In genomic region chr3:59773970-59774369, GRCh38 we compare ENCODE assay signal across 21 cellular contexts.
A peak's percentile ranks its signal among the peaks of the same experiment; 100 is the strongest.
DNase-seq lines count a peak whose midpoint lies in the region; TF ChIP-seq lines count a peak whose summit lies in the region.
"Had no signal": no experiment of that assay in that cellular context is flagged by ENCODE, and none has a peak within 500 bp of the region (broad histone marks: within the 10 kb centered on the region; RNA-seq: fewer than 3 reads in every experiment).

No MANE protein-coding gene starts in this region.

- no peaks in the 10 kb centered on the region for H4K20me1 ChIP-seq in Loucy (ENCODE audit: insufficient read depth, low read length, poor library complexity, severe bottlenecking)

- 91% methylated on average over 4 of the region's 4 CpGs for WGBS in mesenchymal stem cell
- no CpG with 5 or more reads among the region's 4 CpGs for WGBS in neuronal stem cell (ENCODE audit: extremely low coverage in 2 of 2, insufficient read length in 2 of 2, insufficient replicate concordance in 1 of 2), 2 donors

- H3K14ac ChIP-seq in mesenchymal stem cell (ENCODE audit: low read length in 2 of 2) (no peak overlapping the region), neuronal stem cell (ENCODE audit: low read length) (no peak overlapping the region)

- H2BK12ac ChIP-seq in mesenchymal stem cell (ENCODE audit: low read length in 2 of 2) (no peak overlapping the region), neuronal stem cell (ENCODE audit: low read length) (no peak overlapping the region)

- no peak overlapping the region for H4K8ac ChIP-seq in mesenchymal stem cell (ENCODE audit: low read length)
- no peak overlapping the region for H4K8ac ChIP-seq in neuronal stem cell (ENCODE audit: low read depth, low read length)

- H2AFZ ChIP-seq in Loucy (ENCODE audit: low read length) = no peak overlapping the region
- H2AFZ ChIP-seq in mesenchymal stem cell (ENCODE audit: low read depth, low read length) = no peak overlapping the region
- no peak overlapping the region for H2AFZ ChIP-seq in neuronal stem cell (ENCODE audit: low read length)
- H2AFZ ChIP-seq: hepatocyte, neural progenitor cell had no signal

- H3K27ac ChIP-seq in mesenchymal stem cell (ENCODE audit: low read length, poor library complexity, severe bottlenecking) (no peak overlapping the region), neuronal stem cell (replicated peaks; ENCODE audit: low read length) (no peak overlapping the region)
- H3K27ac ChIP-seq: C4-2B, esophagus squamous epithelium, hepatocyte, neural progenitor cell, right lobe of liver had no signal

- H3F3A ChIP-seq in Loucy (ENCODE audit: low read depth) = peaks cover 17% of the 10 kb centered on the region

- H3K79me1 ChIP-seq in mesenchymal stem cell (replicated peaks; ENCODE audit: low read length, poor library complexity, severe bottlenecking) (no peaks in the 10 kb centered on the region), neuronal stem cell (ENCODE audit: low read depth, low read length) (no peaks in the 10 kb centered on the region)

- H3K79me2 ChIP-seq in Loucy (ENCODE audit: insufficient read depth, low read length) = no peaks in the 10 kb centered on the region
- H3K79me2 ChIP-seq: hepatocyte had no signal

- H3K27me3 ChIP-seq in Loucy (ENCODE audit: insufficient read depth, low read length, poor library complexity, severe bottlenecking) = no peaks in the 10 kb centered on the region
- H3K27me3 ChIP-seq in mesenchymal stem cell (ENCODE audit: control insufficient read depth in 1 of 2, insufficient read depth in 1 of 2, low read length in 2 of 2) = no peaks in the 10 kb centered on the region
- H3K27me3 ChIP-seq in neuronal stem cell (ENCODE audit: control insufficient read depth in 3 of 3, insufficient read depth in 3 of 3, low read depth in 1 of 3, low read length in 3 of 3) = no peaks in the 10 kb centered on the region
- H3K27me3 ChIP-seq: esophagus squamous epithelium, hepatocyte, neural progenitor cell, right lobe of liver had no signal

- H3K4me1 ChIP-seq in Loucy (ENCODE audit: insufficient read depth, low read length, poor library complexity, severe bottlenecking) (peaks cover 89% of the 10 kb centered on the region), mesenchymal stem cell (ENCODE audit: control insufficient read depth, insufficient read depth, low read depth, low read length) (peaks cover 15% of the 10 kb centered on the region), neuronal stem cell (ENCODE audit: control insufficient read depth in 2 of 2, insufficient read depth in 1 of 2, low read depth in 1 of 2, low read length in 2 of 2) (peaks cover 0 to 6% of the 10 kb centered on the region in 2 donors)
- H3K4me1 ChIP-seq: Caco-2, esophagus squamous epithelium, right lobe of liver had no signal

- DNase-seq in EH (ENCODE audit: low read depth) = peak; percentile 23
- DNase-seq in SK-N-DZ (ENCODE audit: low spot score) = peak; percentile 28
- no peak for DNase-seq in mesenchymal stem cell
- DNase-seq in HuH-7.5 (ENCODE audit: low spot score) = no peak
- DNase-seq in neuronal stem cell (ENCODE audit: low spot score) = no peak
- no peak for DNase-seq in stimulated activated CD4-positive, alpha-beta T cell treated with anti-CD3 and anti-CD28 coated beads, Interleukin-4, amount 100 ng/mL, for 4 hours
- DNase-seq: activated CD8-positive, alpha-beta T cell treated with anti-CD3 and anti-CD28 coated beads for 36 hours; aorta; Caco-2; esophagus squamous epithelium; left cardiac atrium; NCI-H146; right lobe of liver; SHP77; stimulated activated CD4-positive, alpha-beta T cell treated with anti-CD3 and anti-CD28 coated beads, Interleukin-15, amount 100 ng/mL, for 24 hours; stimulated activated naive CD4-positive, alpha-beta T cell; T-cell had no signal

- no peaks in the 10 kb centered on the region for H3K36me3 ChIP-seq in Loucy (ENCODE audit: insufficient read depth, low read length)
- no peaks in the 10 kb centered on the region for H3K36me3 ChIP-seq in mesenchymal stem cell (ENCODE audit: control insufficient read depth in 1 of 2, insufficient read depth in 2 of 2, low read depth in 1 of 2, low read length in 2 of 2)
- no peaks in the 10 kb centered on the region for H3K36me3 ChIP-seq in neuronal stem cell (replicated peaks in 1 of 2; ENCODE audit: control insufficient read depth in 2 of 2, insufficient read depth in 2 of 2, low read length in 2 of 2)
- H3K36me3 ChIP-seq: esophagus squamous epithelium, neural progenitor cell, right lobe of liver had no signal

- H3K9ac ChIP-seq in Loucy (ENCODE audit: low read depth, low read length, poor library complexity, severe bottlenecking) (peak overlapping the region; percentile 73), mesenchymal stem cell (ENCODE audit: low read length) (no peak overlapping the region), neuronal stem cell (ENCODE audit: low read depth, low read length, poor library complexity) (no peak overlapping the region)
- H3K9ac ChIP-seq: neural progenitor cell had no signal

- H4K91ac ChIP-seq in mesenchymal stem cell (ENCODE audit: low read length) (no peak overlapping the region), neuronal stem cell (ENCODE audit: low read depth, low read length, poor library complexity) (no peak overlapping the region)

- H3K4ac ChIP-seq in mesenchymal stem cell (ENCODE audit: low read depth in 1 of 2, low read length in 2 of 2) (no peak overlapping the region), neuronal stem cell (ENCODE audit: low read length) (no peak overlapping the region)

- H3K18ac ChIP-seq in mesenchymal stem cell (ENCODE audit: low read depth in 1 of 2, low read length in 2 of 2) (no peak overlapping the region), neuronal stem cell (ENCODE audit: low read length) (no peak overlapping the region)

- H2AK5ac ChIP-seq in mesenchymal stem cell (ENCODE audit: low read length, severe bottlenecking) = peak overlapping the region; percentile 76
- no peak overlapping the region for H2AK5ac ChIP-seq in neuronal stem cell (ENCODE audit: low read depth, low read length)

- H3K23ac ChIP-seq in mesenchymal stem cell (ENCODE audit: low read length in 2 of 2) (no peak overlapping the region), neuronal stem cell (ENCODE audit: low read depth, low read length, poor library complexity) (no peak overlapping the region)

- H3K4me2 ChIP-seq in Loucy (ENCODE audit: low read depth, low read length, poor library complexity, severe bottlenecking) (no peak overlapping the region), mesenchymal stem cell (ENCODE audit: low read length, poor library complexity, severe bottlenecking) (no peak overlapping the region), neuronal stem cell (ENCODE audit: insufficient read depth, low read length, poor library complexity, severe bottlenecking) (no peak overlapping the region)
- H3K4me2 ChIP-seq: hepatocyte, neural progenitor cell had no signal

- H2BK120ac ChIP-seq in mesenchymal stem cell (ENCODE audit: low read depth, low read length) = no peak overlapping the region
- no peak overlapping the region for H2BK120ac ChIP-seq in neuronal stem cell (ENCODE audit: low read depth, low read length)

- H3K9me2 ChIP-seq in Loucy (replicated peaks; ENCODE audit: low read depth, low read length) = no peaks in the 10 kb centered on the region

- H2BK15ac ChIP-seq in mesenchymal stem cell (ENCODE audit: low read depth, poor library complexity, severe bottlenecking) (no peak overlapping the region), neuronal stem cell (ENCODE audit: low read length) (no peak overlapping the region)

- no peak overlapping the region for H3K4me3 ChIP-seq in Loucy (ENCODE audit: low read length, poor library complexity, severe bottlenecking)
- H3K4me3 ChIP-seq in mesenchymal stem cell (ENCODE audit: insufficient read depth in 1 of 2, low read depth in 1 of 2, low read length in 2 of 2) = no peak overlapping the region
- H3K4me3 ChIP-seq in neuronal stem cell (ENCODE audit: low read length in 2 of 2) = no peak overlapping the region
- H3K4me3 ChIP-seq: esophagus squamous epithelium, hepatocyte, neural progenitor cell, right lobe of liver had no signal

- H2BK5ac ChIP-seq in mesenchymal stem cell (ENCODE audit: low read depth, low read length, poor library complexity, severe bottlenecking) (no peak overlapping the region), neuronal stem cell (ENCODE audit: low read length) (no peak overlapping the region)

- no peak for TF ChIP-seq CTCF in Loucy (conservative IDR thresholded peaks at IDR 0.05; ENCODE audit: low read length)

- H3K9me3 ChIP-seq in Loucy (ENCODE audit: insufficient read depth, low read depth, low read length) (no peaks in the 10 kb centered on the region), mesenchymal stem cell (ENCODE audit: control insufficient read depth, low read length) (no peaks in the 10 kb centered on the region), neuronal stem cell (replicated peaks in 1 of 2; ENCODE audit: control insufficient read depth in 2 of 2, insufficient read depth in 1 of 2, low read depth in 1 of 2, low read length in 2 of 2) (no peaks in the 10 kb centered on the region)
- H3K9me3 ChIP-seq: Caco-2, esophagus squamous epithelium, right lobe of liver had no signal

Comparison
In these comparisons a context has a peak if more than half of its experiments do, and no peak if none do; other contexts are left out.
1. DNase-seq: peak in EH (single experiment) and SK-N-DZ (single experiment); none in mesenchymal stem cell (single experiment), HuH-7.5 (single experiment), neuronal stem cell (single experiment) and stimulated activated CD4-positive, alpha-beta T cell treated with anti-CD3 and anti-CD28 coated beads, Interleukin-4, amount 100 ng/mL, for 4 hours (0 of 2).